ENCODE assay signal across 9 cellular contexts in the genomic region with DNA sequence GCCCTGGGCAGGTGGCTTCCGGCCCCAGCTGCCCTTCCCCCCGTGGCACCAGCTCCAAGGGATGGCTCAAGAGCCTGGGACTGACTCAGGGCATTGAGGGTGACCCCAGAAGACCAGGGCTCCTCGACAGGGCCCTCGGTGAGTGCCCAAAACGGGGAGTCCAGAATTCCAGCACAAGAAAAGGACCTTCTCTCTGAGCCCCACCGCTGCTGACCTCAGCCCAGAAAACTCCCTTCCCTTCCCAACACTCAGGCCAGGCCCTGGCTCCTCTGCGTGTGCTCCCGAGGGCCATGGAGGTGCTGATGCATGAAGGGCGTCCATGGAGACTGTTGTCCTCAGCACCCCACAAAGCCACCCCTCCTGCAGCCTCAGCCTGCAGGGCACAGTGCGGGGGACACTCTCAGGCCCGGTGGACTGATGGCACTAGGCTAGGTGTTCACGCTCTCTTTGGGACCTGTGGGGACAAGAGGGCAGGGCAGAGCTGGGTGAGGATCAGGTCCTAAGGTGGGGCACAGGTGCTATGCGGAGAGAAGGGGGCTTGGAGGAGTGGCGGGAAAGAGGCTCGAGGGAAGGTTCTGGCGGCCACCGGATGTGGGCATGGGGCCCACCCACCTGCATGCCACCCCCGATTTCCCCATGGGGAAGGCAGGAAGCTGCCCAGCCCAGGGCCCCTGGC. TPM values are rescaled to one million over a fixed set of nuclear protein-coding genes. Genes with fewer than 3 reads are reported as not detected.
DNase-seq lines count a peak whose midpoint lies in the region; ATAC-seq and TF ChIP-seq lines count a peak whose summit lies in the region.
"Had no signal": no experiment of that assay in that cellular context is flagged by ENCODE, and none has a peak within 500 bp of the region (broad histone marks: within the 10 kb centered on the region; RNA-seq: fewer than 3 reads in every experiment).

No MANE protein-coding gene starts in this region.

- POLR2A ChIA-PET in activated CD8-positive, alpha-beta T cell treated with anti-CD3 and anti-CD28 coated beads, Interleukin-2, amount 10 ng/mL, durations not matched to agents 7 days and 5 days (lab: Charles Lee), result interaction anchor here (0.5 to 28.8 kb wide), 19 partner anchors 6 to 1510 kb away, joined by 3 to 2649 read pairs (median 5); a partner anchor contains a TSS

- H3K27me3 Mint-ChIP-seq in activated CD8-positive, alpha-beta T cell treated with anti-CD3 and anti-CD28 coated beads, Interleukin-2, amount 10 ng/mL, durations not matched to agents 7 days and 5 days (ENCODE audit: low read depth), result peaks cover 8% of the 10 kb centered on the region

- H3K4me3 Mint-ChIP-seq in activated CD8-positive, alpha-beta T cell treated with anti-CD3 and anti-CD28 coated beads, Interleukin-2, amount 10 ng/mL, durations not matched to agents 7 days and 5 days, result peak overlapping the region; percentile 99

- peak overlapping the region; percentile 81 to 85 for H3K27ac ChIP-seq in liver (ENCODE audit: low read depth in 1 of 2, low read length in 2 of 2)

- H3K9me3 ChIP-seq in liver (ENCODE audit: control insufficient read depth in 4 of 4, low read length in 3 of 4), result no peaks in the 10 kb centered on the region

- WGBS in liver, result 71% methylated on average over 18 of the region's 18 CpGs

- H3K27me3 ChIP-seq in liver (ENCODE audit: control insufficient read depth in 4 of 4, insufficient read depth in 4 of 4, low read length in 3 of 4), result no peaks in the 10 kb centered on the region

- no peaks in the 10 kb centered on the region for H3K36me3 ChIP-seq in liver (ENCODE audit: control insufficient read depth in 4 of 4, insufficient read depth in 3 of 4, low read depth in 1 of 4, low read length in 3 of 4)

- no peak overlapping the region for H3K9ac ChIP-seq in liver (ENCODE audit: low read depth in 1 of 2, low read length in 2 of 2)

- no peaks in the 10 kb centered on the region for H3K9me3 Mint-ChIP-seq in activated CD8-positive, alpha-beta T cell treated with anti-CD3 and anti-CD28 coated beads, Interleukin-2, amount 10 ng/mL, durations not matched to agents 7 days and 5 days (ENCODE audit: insufficient read depth)

- TF ChIP-seq CTCF in liver (IDR thresholded peaks at IDR 0.05; ENCODE audit: low read depth, low read length, missing input control), result no peak

- no peak for TF ChIP-seq RAD21 in liver (IDR thresholded peaks at IDR 0.05)

- peak; percentile 87 for DNase-seq in SIG-M5 treated with dmso at 0.1 percent for 504 hours (lab: John Stamatoyannopoulos, UW; ENCODE audit: unreplicated experiment)
- DNase-seq in SIG-M5 (lab: John Stamatoyannopoulos, UW), result no peak
- DNase-seq in activated CD8-positive, alpha-beta T cell treated with anti-CD3 and anti-CD28 coated beads, Interleukin-2, amount 10 ng/mL, durations not matched to agents 7 days and 5 days, result peak; percentile 82
- DNase-seq in stimulated activated naive CD4-positive, alpha-beta T cell treated with Interleukin-2 at 50 U/mL for 16 hours (lab: John Stamatoyannopoulos, UW), result peak; percentile 52
- no peak for DNase-seq in superior temporal gyrus (ENCODE audit: extremely low spot score)
- no peak for DNase-seq in NCI-H2196 treated with DMSO at 0.1 percent for 48 hours (lab: John Stamatoyannopoulos, UW; ENCODE audit: unreplicated experiment)
- DNase-seq in DMS114 treated with DMSO at 0.1 percent for 48 hours (lab: John Stamatoyannopoulos, UW; ENCODE audit: unreplicated experiment), result no peak

- peaks cover 58% of the 10 kb centered on the region for H3K36me3 Mint-ChIP-seq in activated CD8-positive, alpha-beta T cell treated with anti-CD3 and anti-CD28 coated beads, Interleukin-2, amount 10 ng/mL, durations not matched to agents 7 days and 5 days (ENCODE audit: low read depth)

- peak; percentile 1 for ATAC-seq in activated CD8-positive, alpha-beta T cell treated with anti-CD3 and anti-CD28 coated beads, Interleukin-2, amount 10 ng/mL, durations not matched to agents 7 days and 5 days

- H3K4me1 Mint-ChIP-seq in activated CD8-positive, alpha-beta T cell treated with anti-CD3 and anti-CD28 coated beads, Interleukin-2, amount 10 ng/mL, durations not matched to agents 7 days and 5 days (ENCODE audit: low read depth), result peaks cover 37% of the 10 kb centered on the region

- peaks cover 0 to 3% (median 0%) of the 10 kb centered on the region in 4 donors for H3K4me1 ChIP-seq in liver (ENCODE audit: control insufficient read depth in 4 of 4, insufficient read depth in 4 of 4, low read length in 3 of 4)

- H3K27ac Mint-ChIP-seq in activated CD8-positive, alpha-beta T cell treated with anti-CD3 and anti-CD28 coated beads, Interleukin-2, amount 10 ng/mL, durations not matched to agents 7 days and 5 days, result peak overlapping the region; percentile 92

- CTCF ChIA-PET in activated CD8-positive, alpha-beta T cell treated with anti-CD3 and anti-CD28 coated beads, Interleukin-2, amount 10 ng/mL, durations not matched to agents 7 days and 5 days (lab: Charles Lee), result interaction anchor here (0.8 to 10.3 kb wide), 9 partner anchors 8 to 85 kb away, joined by 3 to 165 read pairs (median 7); a partner anchor contains a TSS

- H3K4me3 ChIP-seq in liver (ENCODE audit: low read depth in 1 of 3, low read length in 3 of 3), result peak overlapping the region in 2 of 3 donors; percentile 28 to 41

TF ChIP-seq in liver, 16 proteins besides CTCF, POLR2A, EP300 and RAD21:
- TF ChIP-seq, protein P1, sequence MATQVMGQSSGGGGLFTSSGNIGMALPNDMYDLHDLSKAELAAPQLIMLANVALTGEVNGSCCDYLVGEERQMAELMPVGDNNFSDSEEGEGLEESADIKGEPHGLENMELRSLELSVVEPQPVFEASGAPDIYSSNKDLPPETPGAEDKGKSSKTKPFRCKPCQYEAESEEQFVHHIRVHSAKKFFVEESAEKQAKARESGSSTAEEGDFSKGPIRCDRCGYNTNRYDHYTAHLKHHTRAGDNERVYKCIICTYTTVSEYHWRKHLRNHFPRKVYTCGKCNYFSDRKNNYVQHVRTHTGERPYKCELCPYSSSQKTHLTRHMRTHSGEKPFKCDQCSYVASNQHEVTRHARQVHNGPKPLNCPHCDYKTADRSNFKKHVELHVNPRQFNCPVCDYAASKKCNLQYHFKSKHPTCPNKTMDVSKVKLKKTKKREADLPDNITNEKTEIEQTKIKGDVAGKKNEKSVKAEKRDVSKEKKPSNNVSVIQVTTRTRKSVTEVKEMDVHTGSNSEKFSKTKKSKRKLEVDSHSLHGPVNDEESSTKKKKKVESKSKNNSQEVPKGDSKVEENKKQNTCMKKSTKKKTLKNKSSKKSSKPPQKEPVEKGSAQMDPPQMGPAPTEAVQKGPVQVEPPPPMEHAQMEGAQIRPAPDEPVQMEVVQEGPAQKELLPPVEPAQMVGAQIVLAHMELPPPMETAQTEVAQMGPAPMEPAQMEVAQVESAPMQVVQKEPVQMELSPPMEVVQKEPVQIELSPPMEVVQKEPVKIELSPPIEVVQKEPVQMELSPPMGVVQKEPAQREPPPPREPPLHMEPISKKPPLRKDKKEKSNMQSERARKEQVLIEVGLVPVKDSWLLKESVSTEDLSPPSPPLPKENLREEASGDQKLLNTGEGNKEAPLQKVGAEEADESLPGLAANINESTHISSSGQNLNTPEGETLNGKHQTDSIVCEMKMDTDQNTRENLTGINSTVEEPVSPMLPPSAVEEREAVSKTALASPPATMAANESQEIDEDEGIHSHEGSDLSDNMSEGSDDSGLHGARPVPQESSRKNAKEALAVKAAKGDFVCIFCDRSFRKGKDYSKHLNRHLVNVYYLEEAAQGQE (IDR thresholded peaks at IDR 0.05), result no peak
- TF ChIP-seq FOXA2 (IDR thresholded peaks at IDR 0.05), result no peak
- no peak for TF ChIP-seq EGR1 (IDR thresholded peaks at IDR 0.05; ENCODE audit: low read depth in 2 of 2)

RNA-seq across cellular contexts. Expression of a gene that starts 4.3 kb away (rescaled TPM):
- 10 to 100 TPM; 45.8 to 51.5 TPM for total RNA-seq in activated CD8-positive, alpha-beta T cell treated with anti-CD3 and anti-CD28 coated beads, Interleukin-2, amount 10 ng/mL, durations not matched to agents 7 days and 5 days
- total RNA-seq in liver, result 1 to 10 TPM; 2.0 to 4.6 TPM
- 1 to 10 TPM; 1.5 to 3.1 TPM for polyA plus RNA-seq in liver
- total RNA-seq: A172 had no signal

RNA-seq across cellular contexts. Expression of a gene that starts 19.1 kb away (rescaled TPM):
- total RNA-seq in activated CD8-positive, alpha-beta T cell treated with anti-CD3 and anti-CD28 coated beads, Interleukin-2, amount 10 ng/mL, durations not matched to agents 7 days and 5 days, result 10 to 100 TPM; 75.2 to 90.8 TPM
- total RNA-seq in liver, result 10 to 100 TPM; 23.3 to 48.1 TPM
- 10 to 100 TPM; 32.8 to 59.1 TPM for polyA plus RNA-seq in liver

RNA-seq across cellular contexts. Expression of a gene that starts 52.1 kb away (rescaled TPM):
- not detected for total RNA-seq in activated CD8-positive, alpha-beta T cell treated with anti-CD3 and anti-CD28 coated beads, Interleukin-2, amount 10 ng/mL, durations not matched to agents 7 days and 5 days
- 100 to 1,000 TPM in 1 of 2 donors, under 1 TPM in 1; 0.17 to 221 TPM for total RNA-seq in liver
- polyA plus RNA-seq in liver, result under 1 TPM; 0.14 to 0.87 TPM
- total RNA-seq: A172 had no signal

Comparison
In these comparisons a context has a peak if more than half of its experiments do, and no peak if none do; other contexts are left out.
1. DNase-seq: peak in SIG-M5 treated with dmso at 0.1 percent for 504 hours (single experiment), activated CD8-positive, alpha-beta T cell treated with anti-CD3 and anti-CD28 coated beads, Interleukin-2, amount 10 ng/mL, durations not matched to agents 7 days and 5 days (single experiment) and stimulated activated naive CD4-positive, alpha-beta T cell treated with Interleukin-2 at 50 U/mL for 16 hours (single experiment); none in SIG-M5 (single experiment), superior temporal gyrus (single experiment), NCI-H2196 treated with DMSO at 0.1 percent for 48 hours (single experiment) and DMS114 treated with DMSO at 0.1 percent for 48 hours (single experiment).
2. RNA of a gene that starts 4.3 kb away (total RNA-seq): 45.8 to 51.5 TPM in activated CD8-positive, alpha-beta T cell treated with anti-CD3 and anti-CD28 coated beads, Interleukin-2, amount 10 ng/mL, durations not matched to agents 7 days and 5 days; 2.0 to 4.6 TPM in liver; every median in the first group is over 4 times any median in the second.